In genomic region chr3:136862953-136863352, GRCh38 we compare ENCODE assay signal across 8 cellular contexts. TPM values are rescaled to one million over a fixed set of nuclear protein-coding genes. Genes with fewer than 3 reads are reported as not detected.
A peak's percentile ranks its signal among the peaks of the same experiment; 100 is the strongest.
DNase-seq lines count a peak whose midpoint lies in the region; ATAC-seq and TF ChIP-seq lines count a peak whose summit lies in the region.

No MANE protein-coding gene starts in this region.

- H3F3A ChIP-seq in OCI-LY1 (ENCODE audit: insufficient read depth, low read length): no peaks in the 10 kb centered on the region

- ATAC-seq in HG03520 (IDR thresholded peaks at IDR 0.05; ENCODE audit: unreplicated experiment) (no peak), HG02610 (IDR thresholded peaks at IDR 0.05; ENCODE audit: unreplicated experiment) (no peak)

- DNase-seq in GM12864 (ENCODE audit: low read depth): no peak
- no peak for DNase-seq in prostate gland (ENCODE audit: low spot score)
- no peak for DNase-seq in NCI-H2107 treated with DMSO at 0.1 percent for 48 hours (lab: John Stamatoyannopoulos, UW; ENCODE audit: unreplicated experiment)
- no peak for DNase-seq in epidermal melanocyte (ENCODE audit: insufficient read length, low spot score)

- H3K27ac ChIP-seq in OCI-LY1 (ENCODE audit: low read depth, low read length, poor library complexity, severe bottlenecking): peak overlapping the region; percentile 91
- H3K27ac ChIP-seq in esophagus (ENCODE audit: low read depth in 2 of 2, low read length in 1 of 2): peak overlapping the region; percentile 83 to 97
- H3K27ac ChIP-seq in prostate gland: peak overlapping the region; percentile 97 to 98

- H4K20me1 ChIP-seq in OCI-LY1 (ENCODE audit: insufficient read depth, low read length): no peaks in the 10 kb centered on the region

- 0 to 1% methylated on average over 12 of the region's 12 CpGs for WGBS in esophagus, 2 donors
- WGBS in prostate gland: under 1% methylated on average over 12 of the region's 12 CpGs

- H3K27me3 ChIP-seq in OCI-LY1 (ENCODE audit: insufficient read depth, low read length): no peaks in the 10 kb centered on the region
- no peaks in the 10 kb centered on the region for H3K27me3 ChIP-seq in esophagus (ENCODE audit: control insufficient read depth in 1 of 2, insufficient read depth in 2 of 2, low read length in 2 of 2)
- no peaks in the 10 kb centered on the region for H3K27me3 ChIP-seq in prostate gland (replicated peaks; ENCODE audit: insufficient read depth)

- H3K9me3 ChIP-seq in OCI-LY1 (ENCODE audit: low read length) (no peaks in the 10 kb centered on the region), esophagus (ENCODE audit: control insufficient read depth in 2 of 2, insufficient read depth in 1 of 2, low read depth in 1 of 2, low read length in 1 of 2) (no peaks in the 10 kb centered on the region), prostate gland (no peaks in the 10 kb centered on the region)

- peak overlapping the region; percentile 91 for H3K9ac ChIP-seq in OCI-LY1 (ENCODE audit: low read length)

- H3K79me2 ChIP-seq in OCI-LY1 (ENCODE audit: insufficient read depth, low read length): peaks cover 55% of the 10 kb centered on the region

- TF ChIP-seq CTCF in GM12864 (IDR thresholded peaks at IDR 0.05; ENCODE audit: low read depth, low read length, missing control alignments): no peak
- TF ChIP-seq CTCF in OCI-LY1 (IDR thresholded peaks at IDR 0.05; ENCODE audit: low read length): no peak
- no peak for TF ChIP-seq CTCF in prostate gland (IDR thresholded peaks at IDR 0.05)

- intact Hi-C loops in prostate gland (cut with DNase I): loop anchor here (2.0 kb wide), 1 partner anchor 110 kb away; the partner anchor contains the start of gene STAG1

- H3K4me3 ChIP-seq in GM12864 (ENCODE audit: low read depth, low read length) (peak overlapping the region; percentile 68), OCI-LY1 (ENCODE audit: low read depth, low read length, poor library complexity, severe bottlenecking) (peak overlapping the region; percentile 84), esophagus (ENCODE audit: low read depth in 1 of 2, low read length in 2 of 2) (peak overlapping the region; percentile 79 to 98), prostate gland (peak overlapping the region; percentile 93)

- H3K9me2 ChIP-seq in OCI-LY1 (ENCODE audit: low read depth, low read length): no peaks in the 10 kb centered on the region

- TF ChIP-seq POLR2A in prostate gland (IDR thresholded peaks at IDR 0.05): no peak

- peaks cover 46% of the 10 kb centered on the region for H3K4me1 ChIP-seq in OCI-LY1 (ENCODE audit: insufficient read depth, low read length, severe bottlenecking)
- H3K4me1 ChIP-seq in esophagus (ENCODE audit: control insufficient read depth in 2 of 2, insufficient read depth in 2 of 2, low read length in 1 of 2): peaks cover 0 to 3% of the 10 kb centered on the region in 2 donors
- no peaks in the 10 kb centered on the region for H3K4me1 ChIP-seq in prostate gland (replicated peaks)

- H3K4me2 ChIP-seq in OCI-LY1 (ENCODE audit: low read length): peak overlapping the region; percentile 71

- H3K36me3 ChIP-seq in OCI-LY1 (ENCODE audit: insufficient read depth, low read length) (peaks cover 25% of the 10 kb centered on the region), esophagus (ENCODE audit: control insufficient read depth in 2 of 2, insufficient read depth in 2 of 2, low read length in 1 of 2) (no peaks in the 10 kb centered on the region), prostate gland (no peaks in the 10 kb centered on the region)

- no peak overlapping the region for H2AFZ ChIP-seq in OCI-LY1 (ENCODE audit: low read length)

RNA-seq across cellular contexts. Expression of gene NCK1, which starts 0.9 kb away (rescaled TPM):
- 10 to 100 TPM; 23.3 to 37.0 TPM for polyA plus RNA-seq in esophagus
- 10 to 100 TPM; 23.3 to 35.6 TPM for total RNA-seq in prostate gland

RNA-seq across cellular contexts. Expression of gene SLC35G2, which starts 44.0 kb away (rescaled TPM):
- polyA plus RNA-seq in esophagus: 1 to 10 TPM; 1.1 to 1.3 TPM
- total RNA-seq in prostate gland: 10 to 100 TPM in 1 of 2 donors, 1 to 10 TPM in 1; 2.9 to 17.4 TPM
